ENCODE assay signal across 8 cellular contexts in genomic region chr3:69051796-69052566, GRCh38.
DNase-seq lines count a peak whose midpoint lies in the region; ATAC-seq and TF ChIP-seq lines count a peak whose summit lies in the region.

Gene TMF1, minus strand, starts transcription at chr3:69052333. Its CDS starts 247 bp downstream, at chr3:69052086.

- peaks cover 46% of the 10 kb centered on the region for H3K36me3 ChIP-seq in HUES48 (ENCODE audit: control insufficient read depth, insufficient read depth, low read length)
- peaks cover 5% of the 10 kb centered on the region for H3K36me3 ChIP-seq in mucosa of stomach (ENCODE audit: control insufficient read depth, insufficient read depth, low read length)

- peak within 1 kb of the TSS; percentile 80 for H3K27ac ChIP-seq in C4-2B
- H3K27ac ChIP-seq in HUES48 (ENCODE audit: low read depth, low read length), result peak within 1 kb of the TSS; percentile 87

- peak; percentile 96 for DNase-seq in activated CD8-positive, alpha-beta memory T cell treated with anti-CD3 and anti-CD28 coated beads for 4 hours (ENCODE audit: low read depth in 2 of 2)
- DNase-seq in epithelial cell of esophagus (ENCODE audit: low read depth), result peak; percentile 100
- peak; percentile 97 for DNase-seq in stimulated activated CD8-positive, alpha-beta memory T cell treated with anti-CD3 and anti-CD28 coated beads, Interleukin-7, amount 100 ng/mL, for 24 hours (ENCODE audit: low read depth)
- DNase-seq in NCI-H526 (lab: John Stamatoyannopoulos, UW), result no peak

- H3K4me3 ChIP-seq in HUES48 (ENCODE audit: low read depth, low read length), result peak within 1 kb of the TSS; percentile 81
- peak within 1 kb of the TSS; percentile 91 for H3K4me3 ChIP-seq in epithelial cell of esophagus (ENCODE audit: low read length)
- peak within 1 kb of the TSS; percentile 95 for H3K4me3 ChIP-seq in mucosa of stomach (ENCODE audit: low read length)

- H3K9me3 ChIP-seq in HUES48 (ENCODE audit: control insufficient read depth, insufficient read depth, low read length) (no peaks in the 10 kb centered on the region), mucosa of stomach (ENCODE audit: control insufficient read depth, low read length) (no peaks in the 10 kb centered on the region)

- ATAC-seq in GM21367 (IDR thresholded peaks at IDR 0.05; ENCODE audit: unreplicated experiment), result peak; percentile 97

- H3K27me3 ChIP-seq in HUES48 (ENCODE audit: control insufficient read depth, insufficient read depth, low read length) (no peaks in the 10 kb centered on the region), mucosa of stomach (ENCODE audit: control insufficient read depth, insufficient read depth, low read length) (no peaks in the 10 kb centered on the region)

- no peak for TF ChIP-seq CTCF in C4-2B (conservative IDR thresholded peaks at IDR 0.05)
- TF ChIP-seq CTCF in epithelial cell of esophagus (IDR thresholded peaks at IDR 0.05; ENCODE audit: insufficient read depth, low read depth, low read length, missing control alignments), result no peak

- H3K4me1 ChIP-seq in HUES48 (ENCODE audit: control insufficient read depth, insufficient read depth, low read length) (peaks cover 11% of the 10 kb centered on the region; the same call in 1 of the 2 replicates), mucosa of stomach (ENCODE audit: control insufficient read depth, insufficient read depth, low read length) (peaks cover 5% of the 10 kb centered on the region)

- H3K9ac ChIP-seq in HUES48 (ENCODE audit: low read depth, low read length) (peak within 1 kb of the TSS; percentile 78), mucosa of stomach (ENCODE audit: low read length) (peak within 1 kb of the TSS; percentile 96)

Comparison
In these comparisons a context has a peak if more than half of its experiments do, and no peak if none do; other contexts are left out.
1. DNase-seq: peak in activated CD8-positive, alpha-beta memory T cell treated with anti-CD3 and anti-CD28 coated beads for 4 hours (2 of 2), epithelial cell of esophagus (single experiment) and stimulated activated CD8-positive, alpha-beta memory T cell treated with anti-CD3 and anti-CD28 coated beads, Interleukin-7, amount 100 ng/mL, for 24 hours (single experiment); none in NCI-H526 (0 of 2).
2. Peak in every context shown above with its lines, with median percentiles within 50 percentile points of each other: H3K4me3 ChIP-seq.